In genomic region chr15:52082197-52083036, GRCh38 we compare ENCODE assay signal across 12 cellular contexts. TPM values are rescaled to one million over a fixed set of nuclear protein-coding genes. Genes with fewer than 3 reads are reported as not detected.
A peak's percentile ranks its signal among the peaks of the same experiment; 100 is the strongest.
DNase-seq lines count a peak whose midpoint lies in the region; ATAC-seq and TF ChIP-seq lines count a peak whose summit lies in the region.
"Had no signal": no experiment of that assay in that cellular context is flagged by ENCODE, and none has a peak within 500 bp of the region (broad histone marks: within the 10 kb centered on the region; RNA-seq: fewer than 3 reads in every experiment).

No MANE protein-coding gene starts in this region.

- no peak overlapping the region for H3K4me2 ChIP-seq in hepatocyte

- POLR2A ChIA-PET in GM10248 (lab: Yijun Ruan, JAX) = no interaction called here

- DNase-seq in GM10248 (ENCODE audit: extremely low spot score) (peak; percentile 62), astrocyte of the hippocampus (ENCODE audit: low read depth, low spot score) (peak; percentile 89), hepatocyte (ENCODE audit: low spot score) (no peak), cerebellar nuclear complex (lab: John Stamatoyannopoulos, UW) (no peak)
- no peak for DNase-seq in stimulated activated CD4-positive, alpha-beta T cell treated with anti-CD3 and anti-CD28 coated beads, Interleukin-15, amount 100 ng/mL, for 24 hours
- DNase-seq: endodermal cell, pancreas had no signal

- no peak overlapping the region for H3K4me3 ChIP-seq in hepatocyte
- H3K4me3 ChIP-seq: pancreas had no signal

- no peaks in the 10 kb centered on the region for H3K4me1 ChIP-seq in hepatocyte (ENCODE audit: insufficient read depth)

- H3K9me3 ChIP-seq in hepatocyte (ENCODE audit: low read depth) = peaks cover 6% of the 10 kb centered on the region
- H3K9me3 ChIP-seq: pancreas had no signal

- H4K20me1 ChIP-seq in hepatocyte (ENCODE audit: insufficient read depth, poor library complexity, severe bottlenecking) = no peaks in the 10 kb centered on the region

- H3K9me2 ChIP-seq in hepatocyte (replicated peaks; ENCODE audit: insufficient read depth) = no peaks in the 10 kb centered on the region

- CTCF ChIA-PET in GM10248 (lab: Yijun Ruan, JAX) = interaction anchor here (0.9 to 9.1 kb wide), 22 partner anchors 9 to 194 kb away, joined by 3 to 145 read pairs (median 6); no protein-coding TSS in a partner anchor

- TF ChIP-seq CTCF in GM10248 (IDR thresholded peaks at IDR 0.05; ENCODE audit: control extremely low read depth, extremely low read depth, low read depth, missing control alignments) (no peak), hepatocyte (IDR thresholded peaks at IDR 0.05; ENCODE audit: poor library complexity) (no peak)

- 87% methylated on average over 5 of the region's 5 CpGs for WGBS in hepatocyte (ENCODE audit: low lambda C conversion rate, missing lambda C conversion rate)

- no peaks in the 10 kb centered on the region for H3K79me2 ChIP-seq in hepatocyte

- H3K27ac ChIP-seq in hepatocyte = no peak overlapping the region
- H3K27ac ChIP-seq: pancreas had no signal

- H3K36me3 ChIP-seq in hepatocyte (replicated peaks; ENCODE audit: insufficient read depth, low read depth) = no peaks in the 10 kb centered on the region
- H3K36me3 ChIP-seq: pancreas had no signal

- ATAC-seq in GM21381 (IDR thresholded peaks at IDR 0.05; ENCODE audit: unreplicated experiment) = peak; percentile 66
- ATAC-seq in HG03565 (IDR thresholded peaks at IDR 0.05; ENCODE audit: unreplicated experiment) = peak; percentile 66
- no peak for ATAC-seq in HG02840 (IDR thresholded peaks at IDR 0.05; ENCODE audit: low FRiP score, unreplicated experiment)

- no peaks in the 10 kb centered on the region for H3K27me3 ChIP-seq in hepatocyte
- H3K27me3 ChIP-seq: pancreas had no signal

- no peak overlapping the region for H2AFZ ChIP-seq in hepatocyte

RNA-seq across cellular contexts. Expression of gene BCL2L10, which starts 30.2 kb away (rescaled TPM):
- total RNA-seq in hepatocyte = 0.24 and 0.60 TPM in 2 replicates
- 0.24 and 0.80 TPM in 2 replicates for polyA plus RNA-seq in hepatocyte
- total RNA-seq: T-helper 1 cell treated with Interleukin-12 subunit alpha and Interleukin-12 subunit beta and Interleukin-4 antibody, amounts not matched to agents 30 ng/mL and 1 ng/mL, for 36 hours; urinary bladder had no signal

Comparison
In these comparisons a context has a peak if more than half of its experiments do, and no peak if none do; other contexts are left out.
1. DNase-seq: peak in GM10248 (single experiment) and astrocyte of the hippocampus (single experiment); none in hepatocyte (single experiment), cerebellar nuclear complex (0 of 2) and stimulated activated CD4-positive, alpha-beta T cell treated with anti-CD3 and anti-CD28 coated beads, Interleukin-15, amount 100 ng/mL, for 24 hours (single experiment).